8 cellular contexts compared by ENCODE assay signal in genomic region chrX:123962794-123963373, GRCh38. TPM values are rescaled to one million over a fixed set of nuclear protein-coding genes. Genes with fewer than 3 reads are reported as not detected.
DNase-seq lines count a peak whose midpoint lies in the region; ATAC-seq and TF ChIP-seq lines count a peak whose summit lies in the region.

No MANE protein-coding gene starts in this region.

- H3K4me3 ChIP-seq in OCI-LY1 (ENCODE audit: low read depth, low read length, poor library complexity, severe bottlenecking) (peak overlapping the region; percentile 99), mononuclear cell (ENCODE audit: low read length) (peak overlapping the region; percentile 92)

- H3K27ac ChIP-seq in OCI-LY1 (ENCODE audit: low read depth, low read length, poor library complexity, severe bottlenecking), result peak overlapping the region; percentile 95

- no peaks in the 10 kb centered on the region for H3K9me3 ChIP-seq in OCI-LY1 (ENCODE audit: low read length)
- H3K9me3 ChIP-seq in mononuclear cell (ENCODE audit: low read depth, low read length), result no peaks in the 10 kb centered on the region

- H3K36me3 ChIP-seq in OCI-LY1 (ENCODE audit: insufficient read depth, low read length), result peaks cover under 1% of the 10 kb centered on the region; the same call in 1 of the 2 replicates

- no peaks in the 10 kb centered on the region for H3K9me2 ChIP-seq in OCI-LY1 (ENCODE audit: low read depth, low read length)

- peaks cover 9% of the 10 kb centered on the region for H3K4me1 Mint-ChIP-seq in Calu3 (ENCODE audit: low read depth, unreplicated experiment)

- H4K20me1 ChIP-seq in OCI-LY1 (ENCODE audit: insufficient read depth, low read length), result no peaks in the 10 kb centered on the region

- peak overlapping the region; percentile 97 for H3K4me3 Mint-ChIP-seq in Calu3 (ENCODE audit: low read depth, unreplicated experiment)

- H3K9ac ChIP-seq in OCI-LY1 (ENCODE audit: low read length), result peak overlapping the region; percentile 100

- peak; percentile 58 for ATAC-seq in GM21528 (IDR thresholded peaks at IDR 0.05; ENCODE audit: low FRiP score, unreplicated experiment)

- H3K27ac Mint-ChIP-seq in Calu3 (ENCODE audit: unreplicated experiment), result peak overlapping the region; percentile 100

- H3K4me1 ChIP-seq in OCI-LY1 (ENCODE audit: insufficient read depth, low read length, severe bottlenecking) (peaks cover 26% of the 10 kb centered on the region), mononuclear cell (ENCODE audit: insufficient read depth, low read length) (peaks cover 25% of the 10 kb centered on the region)

- H3K27me3 Mint-ChIP-seq in Calu3 (ENCODE audit: unreplicated experiment), result no peaks in the 10 kb centered on the region

- H3K27me3 ChIP-seq in OCI-LY1 (ENCODE audit: insufficient read depth, low read length) (no peaks in the 10 kb centered on the region), mononuclear cell (ENCODE audit: insufficient read depth, low read length) (no peaks in the 10 kb centered on the region)

- no peak overlapping the region for H2AFZ ChIP-seq in OCI-LY1 (ENCODE audit: low read length)

- peaks cover 57% of the 10 kb centered on the region for H3K36me3 Mint-ChIP-seq in Calu3 (ENCODE audit: insufficient read depth, unreplicated experiment)

- H3F3A ChIP-seq in OCI-LY1 (ENCODE audit: insufficient read depth, low read length), result no peaks in the 10 kb centered on the region

- no peaks in the 10 kb centered on the region for H3K9me3 Mint-ChIP-seq in Calu3 (ENCODE audit: low read depth, unreplicated experiment)

- H3K79me2 ChIP-seq in OCI-LY1 (ENCODE audit: insufficient read depth, low read length), result peaks cover 68% of the 10 kb centered on the region

- DNase-seq in Calu3 (peak; percentile 89), HuH-7.5 (ENCODE audit: low spot score) (peak; percentile 71), activated T-cell treated with anti-CD3 and anti-CD28 coated beads for 1 hour (ENCODE audit: low read depth) (peak; percentile 68), epidermal melanocyte (ENCODE audit: insufficient read length, low spot score) (peak; percentile 56)
- peak; percentile 62 to 77 for DNase-seq in stimulated activated CD8-positive, alpha-beta memory T cell treated with anti-CD3 and anti-CD28 coated beads, Interleukin-2, amount 100 ng/mL, for 48 hours (ENCODE audit: low read depth in 2 of 2)

- BruUV-seq in Calu3 (replicated peaks; lab: Mats Ljungman, UMichigan), result no TSS peak

- peak overlapping the region; percentile 94 for H3K4me2 ChIP-seq in OCI-LY1 (ENCODE audit: low read length)

- TF ChIP-seq CTCF in Calu3 (IDR thresholded peaks at IDR 0.05; ENCODE audit: unreplicated experiment) (no peak), OCI-LY1 (IDR thresholded peaks at IDR 0.05; ENCODE audit: low read length) (no peak)

- intact Hi-C loops in Calu3 (cut with micrococcal nuclease; ENCODE audit: unreplicated experiment), result loop anchor here (2.0 to 5.0 kb wide), 4 partner anchors 14 to 131 kb away; no protein-coding TSS in a partner anchor

- CTCF ChIA-PET in Calu3 (lab: Charles Lee), result interaction anchor here (0.7 to 2.0 kb wide), 2 partner anchors 14 to 17 kb away, joined by 3 to 15 read pairs; no protein-coding TSS in a partner anchor

RNA-seq across cellular contexts. Expression of gene STAG2, which starts 1.4 kb away (rescaled TPM):
- total RNA-seq in Calu3 (2022) (74.2 and 79.6 TPM in 2 replicates), mononuclear cell (132 TPM)

Comparison
In these comparisons a context has a peak if more than half of its experiments do, and no peak if none do; other contexts are left out.
1. Peak in every context shown above with its lines: DNase-seq, ATAC-seq, H3K4me3 ChIP-seq and H3K27ac ChIP-seq.